Comparison of ENCODE assay signal across 17 cellular contexts in the genomic region with DNA sequence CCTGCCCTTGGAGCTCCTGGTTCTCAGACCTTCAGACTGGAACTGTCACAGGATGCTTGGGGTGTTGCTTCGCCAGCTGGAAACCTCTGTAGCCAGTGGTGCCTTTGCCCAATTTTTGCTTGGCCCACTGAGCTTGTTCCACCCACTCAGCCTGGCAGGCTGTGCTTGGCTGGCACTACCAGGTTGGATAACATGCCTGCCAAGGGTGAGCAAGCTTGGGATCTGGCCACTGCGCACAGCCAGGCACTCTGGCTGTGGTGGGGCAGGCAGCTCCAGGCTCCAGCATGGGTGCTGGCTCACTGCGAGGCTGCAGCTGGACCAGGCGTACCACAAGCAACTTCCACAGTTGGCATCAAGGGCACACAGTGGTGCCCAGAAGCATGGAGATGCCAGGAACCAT.
DNase-seq lines count a peak whose midpoint lies in the region; ATAC-seq and TF ChIP-seq lines count a peak whose summit lies in the region.
"Had no signal": no experiment of that assay in that cellular context is flagged by ENCODE, and none has a peak within 500 bp of the region (broad histone marks: within the 10 kb centered on the region; RNA-seq: fewer than 3 reads in every experiment).

No MANE protein-coding gene starts in this region.

- H3K4me3 ChIP-seq in left ventricle myocardium inferior (no peak overlapping the region), lung (no peak overlapping the region), esophagus muscularis mucosa (no peak overlapping the region)
- H3K4me3 ChIP-seq: GM23248 had no signal

- no peak overlapping the region for H2BK12ac ChIP-seq in H9 (ENCODE audit: insufficient read length, low read depth, low read length)

- H3K23me2 ChIP-seq in H9 (ENCODE audit: insufficient read length, low read depth, low read length, poor library complexity, severe bottlenecking) = no peaks in the 10 kb centered on the region

- TF ChIP-seq POLR2A in esophagus muscularis mucosa (IDR thresholded peaks at IDR 0.05; ENCODE audit: low read depth) = no peak

- DNase-seq in H9 = no peak
- peak; percentile 90 for DNase-seq in NCI-H446 treated with DMSO at 0.1 percent for 48 hours (lab: John Stamatoyannopoulos, UW)
- DNase-seq in left ventricle myocardium inferior = peak; percentile 25
- DNase-seq in lung (ENCODE audit: low spot score) = no peak
- no peak for DNase-seq in CD4-positive, alpha-beta T cell
- no peak for DNase-seq in esophagus muscularis mucosa (ENCODE audit: extremely low spot score)
- DNase-seq in amniotic stem cell (lab: John Stamatoyannopoulos, UW) = no peak
- DNase-seq: BE2C; CD8-positive, alpha-beta T cell; COR-L47; DMS153; DMS79 treated with DMSO at 0.1 percent for 48 hours; EL; GM23248; H7 had no signal

- H2BK15ac ChIP-seq in H9 (ENCODE audit: low read depth, low read length) = no peak overlapping the region

- no peak overlapping the region for H3K27ac Mint-ChIP-seq in H9
- H3K27ac Mint-ChIP-seq in CD4-positive, alpha-beta T cell = no peak overlapping the region
- H3K27ac Mint-ChIP-seq: CD8-positive, alpha-beta T cell had no signal

- H3K9me3 ChIP-seq in H9 (ENCODE audit: control insufficient read depth, low read depth, low read length) = no peaks in the 10 kb centered on the region
- H3K9me3 ChIP-seq in left ventricle myocardium inferior (replicated peaks) = no peaks in the 10 kb centered on the region
- H3K9me3 ChIP-seq in lung (ENCODE audit: control insufficient read depth in 2 of 2, insufficient read depth in 1 of 2, low read length in 1 of 2) = no peaks in the 10 kb centered on the region
- no peaks in the 10 kb centered on the region for H3K9me3 ChIP-seq in CD4-positive, alpha-beta T cell (ENCODE audit: control insufficient read depth, low read length)
- no peaks in the 10 kb centered on the region for H3K9me3 ChIP-seq in esophagus muscularis mucosa
- H3K9me3 ChIP-seq: BE2C had no signal

- no peaks in the 10 kb centered on the region for H3K27me3 Mint-ChIP-seq in H9 (ENCODE audit: low read depth)
- H3K27me3 Mint-ChIP-seq in CD4-positive, alpha-beta T cell = no peaks in the 10 kb centered on the region

- H2BK5ac ChIP-seq in H9 (ENCODE audit: insufficient read length, low read length) = no peak overlapping the region

- H3K23ac ChIP-seq in H9 (ENCODE audit: insufficient read length, low read depth, low read length) = no peak overlapping the region

- H3K36me3 ChIP-seq in left ventricle myocardium inferior (no peaks in the 10 kb centered on the region), lung (ENCODE audit: control insufficient read depth in 2 of 2, insufficient read depth in 2 of 2, low read length in 2 of 2) (no peaks in the 10 kb centered on the region), esophagus muscularis mucosa (no peaks in the 10 kb centered on the region)
- H3K36me3 ChIP-seq: BE2C had no signal

- no peak overlapping the region for H3K9ac ChIP-seq in H9 (ENCODE audit: extremely low read depth, insufficient read length, low read length)
- H3K9ac ChIP-seq: GM23248 had no signal

- no peaks in the 10 kb centered on the region for H3K4me1 Mint-ChIP-seq in H9
- no peaks in the 10 kb centered on the region for H3K4me1 Mint-ChIP-seq in CD4-positive, alpha-beta T cell (ENCODE audit: low read depth)

- H3K18ac ChIP-seq in H9 (ENCODE audit: insufficient read length, low read depth, low read length) = no peak overlapping the region

- peak; percentile 11 for ATAC-seq in lung (ENCODE audit: insufficient read depth, low FRiP score)
- ATAC-seq in CD4-positive, alpha-beta T cell (ENCODE audit: poor library complexity) = no peak
- no peak for ATAC-seq in esophagus mucosa
- ATAC-seq: CD8-positive, alpha-beta T cell had no signal

- no peaks in the 10 kb centered on the region for H3K36me3 Mint-ChIP-seq in H9 (ENCODE audit: insufficient read depth in 1 of 3, low read depth in 3 of 3)
- no peaks in the 10 kb centered on the region for H3K36me3 Mint-ChIP-seq in CD4-positive, alpha-beta T cell (ENCODE audit: low read depth)
- H3K36me3 Mint-ChIP-seq: CD8-positive, alpha-beta T cell had no signal

- TF ChIP-seq CTCF in H9 (conservative IDR thresholded peaks at IDR 0.05) (no peak), left ventricle myocardium inferior (IDR thresholded peaks at IDR 0.05; ENCODE audit: borderline replicate concordance) (no peak), lung (IDR thresholded peaks at IDR 0.05; ENCODE audit: control extremely low read depth, extremely low read depth) (no peak), esophagus muscularis mucosa (IDR thresholded peaks at IDR 0.05) (no peak)
- no peak for TF ChIP-seq CTCF in CD4-positive, alpha-beta T cell (IDR thresholded peaks at IDR 0.05)

- peak overlapping the region; percentile 77 for H4K8ac ChIP-seq in H9 (replicated peaks; ENCODE audit: insufficient read length, low read depth, low read length)

- H3K56ac ChIP-seq in H9 (ENCODE audit: insufficient read length, low read depth, low read length) = no peak overlapping the region

- H4K91ac ChIP-seq in H9 (ENCODE audit: insufficient read length, low read depth, low read length) = no peak overlapping the region

- no peak overlapping the region for H3T11ph ChIP-seq in H9 (ENCODE audit: low read length)

- no peak overlapping the region for H3K4me3 Mint-ChIP-seq in H9
- no peak overlapping the region for H3K4me3 Mint-ChIP-seq in CD4-positive, alpha-beta T cell
- H3K4me3 Mint-ChIP-seq: CD8-positive, alpha-beta T cell had no signal

- intact Hi-C loops in left ventricle myocardium inferior (cut with micrococcal nuclease) (no loop called here), esophagus muscularis mucosa (cut with DNase I) (no loop called here)
- intact Hi-C loops in CD4-positive, alpha-beta T cell (cut with DNase I, micrococcal nuclease) = no loop called here

- H3K4me2 ChIP-seq in H9 (ENCODE audit: insufficient read depth, insufficient read length, low read length) = no peak overlapping the region

- H3K79me2 ChIP-seq in H9 (ENCODE audit: insufficient read depth, low read length) = no peaks in the 10 kb centered on the region

- POLR2A ChIA-PET in CD4-positive, alpha-beta T cell (lab: Charles Lee) = no interaction called here

- no peak overlapping the region for H2AK5ac ChIP-seq in H9 (ENCODE audit: insufficient read length, low read length)

- no peaks in the 10 kb centered on the region for H3K79me1 ChIP-seq in H9 (ENCODE audit: insufficient read depth, low read depth, low read length, poor library complexity, severe bottlenecking)

- H2BK120ac ChIP-seq in H9 (ENCODE audit: low read depth, low read length, poor library complexity, severe bottlenecking) = no peak overlapping the region

- WGBS in H9 (ENCODE audit: extremely low coverage, insufficient read length, low lambda C conversion rate) = no CpG with 5 or more reads among the region's 4 CpGs
- WGBS in lung, 2 donors = 95 to 100% methylated on average over 4 of the region's 4 CpGs
- 77% methylated on average over 4 of the region's 4 CpGs for WGBS in esophagus muscularis mucosa

- H4K20me1 ChIP-seq in H9 (ENCODE audit: control insufficient read depth, insufficient read depth, insufficient read length) = no peaks in the 10 kb centered on the region

- peaks cover 2 to 3% of the 10 kb centered on the region in 2 experiments; a peak in 3 of 5 replicates for H3K9me3 Mint-ChIP-seq in H9
- H3K9me3 Mint-ChIP-seq in CD4-positive, alpha-beta T cell = peaks cover 4% of the 10 kb centered on the region

- CTCF ChIA-PET in CD4-positive, alpha-beta T cell (lab: Charles Lee) = no interaction called here

- no peak overlapping the region for H4K5ac ChIP-seq in H9 (ENCODE audit: insufficient read length, low read depth, low read length)

- H3K4me1 ChIP-seq in H9 (ENCODE audit: insufficient read depth, low read length) = no peaks in the 10 kb centered on the region
- no peaks in the 10 kb centered on the region for H3K4me1 ChIP-seq in left ventricle myocardium inferior
- no peaks in the 10 kb centered on the region for H3K4me1 ChIP-seq in lung (ENCODE audit: control insufficient read depth in 2 of 2, insufficient read depth in 2 of 2, low read length in 2 of 2)
- no peaks in the 10 kb centered on the region for H3K4me1 ChIP-seq in esophagus muscularis mucosa
- H3K4me1 ChIP-seq: BE2C had no signal

- no peak overlapping the region for H3K27ac ChIP-seq in H9 (ENCODE audit: insufficient read length, low read depth, low read length)
- H3K27ac ChIP-seq in left ventricle myocardium inferior (replicated peaks) = no peak overlapping the region
- H3K27ac ChIP-seq in lung (ENCODE audit: low read depth in 1 of 2, low read length in 1 of 2) = no peak overlapping the region
- no peak overlapping the region for H3K27ac ChIP-seq in CD4-positive, alpha-beta T cell (ENCODE audit: low read depth, low read length)
- H3K27ac ChIP-seq in esophagus muscularis mucosa (replicated peaks in 1 of 4) = no peak overlapping the region
- H3K27ac ChIP-seq: C4-2B, GM23248 had no signal

- H3K14ac ChIP-seq in H9 (ENCODE audit: insufficient read depth, low read length) = no peak overlapping the region; the same call in 1 of the 2 replicates

- TF ChIP-seq EP300 in esophagus muscularis mucosa (IDR thresholded peaks at IDR 0.05) = no peak

- no peak overlapping the region for H3K4ac ChIP-seq in H9 (ENCODE audit: low read depth, low read length)

- no peak overlapping the region for H2BK20ac ChIP-seq in H9 (ENCODE audit: low read depth, low read length, poor library complexity, severe bottlenecking)

- H2AFZ ChIP-seq in H9 (ENCODE audit: low read length) = no peak overlapping the region
- H2AFZ ChIP-seq: GM23248 had no signal

- H3K27me3 ChIP-seq in H9 (ENCODE audit: insufficient read depth, low read length) (no peaks in the 10 kb centered on the region), left ventricle myocardium inferior (ENCODE audit: low read depth) (no peaks in the 10 kb centered on the region), lung (ENCODE audit: control insufficient read depth, insufficient read depth) (no peaks in the 10 kb centered on the region), esophagus muscularis mucosa (no peaks in the 10 kb centered on the region)
- H3K27me3 ChIP-seq in CD4-positive, alpha-beta T cell (ENCODE audit: control insufficient read depth, insufficient read depth, low read length) = no peaks in the 10 kb centered on the region
- H3K27me3 ChIP-seq: BE2C had no signal

Comparison
In these comparisons a context has a peak if more than half of its experiments do, and no peak if none do; other contexts are left out.
1. DNase-seq: peak in NCI-H446 treated with DMSO at 0.1 percent for 48 hours (single experiment) and left ventricle myocardium inferior (single experiment); none in H9 (single experiment), lung (single experiment), CD4-positive, alpha-beta T cell (0 of 10), esophagus muscularis mucosa (single experiment) and amniotic stem cell (single experiment).